31 cellular contexts compared by ENCODE assay signal in genomic region chr1:173210273-173210672, GRCh38. TPM values are rescaled to one million over a fixed set of nuclear protein-coding genes. Genes with fewer than 3 reads are reported as not detected.
DNase-seq lines count a peak whose midpoint lies in the region; ATAC-seq and TF ChIP-seq lines count a peak whose summit lies in the region.
"Had no signal": no experiment of that assay in that cellular context is flagged by ENCODE, and none has a peak within 500 bp of the region (broad histone marks: within the 10 kb centered on the region; RNA-seq: fewer than 3 reads in every experiment).

No MANE protein-coding gene starts in this region.

- H3K4me1 ChIP-seq in CD4-positive, CD25-positive, alpha-beta regulatory T cell (ENCODE audit: control insufficient read depth, insufficient read depth, low read length, poor library complexity, severe bottlenecking), result peaks cover 8% of the 10 kb centered on the region
- peaks cover 31% of the 10 kb centered on the region for H3K4me1 ChIP-seq in hepatocyte (ENCODE audit: insufficient read depth)

- peaks cover 16 to 30% (median 24%) of the 10 kb centered on the region in 4 donors for H3K4me1 Mint-ChIP-seq in CD4-positive, CD25-positive, alpha-beta regulatory T cell
- peaks cover 20% of the 10 kb centered on the region for H3K4me1 Mint-ChIP-seq in Calu3 (ENCODE audit: low read depth, unreplicated experiment)
- peaks cover 15% of the 10 kb centered on the region for H3K4me1 Mint-ChIP-seq in chondrocyte (ENCODE audit: low read depth)

- CTCF ChIA-PET in Calu3 (lab: Charles Lee), result no interaction called here

- BruUV-seq in Calu3 (replicated peaks; lab: Mats Ljungman, UMichigan), result no TSS peak

- peaks cover 5% of the 10 kb centered on the region for H3K27me3 Mint-ChIP-seq in CD4-positive, CD25-positive, alpha-beta regulatory T cell
- H3K27me3 Mint-ChIP-seq in Calu3 (ENCODE audit: unreplicated experiment) (no peaks in the 10 kb centered on the region), chondrocyte (ENCODE audit: low read depth) (peaks cover 2% of the 10 kb centered on the region)
- H3K27me3 Mint-ChIP-seq: B cell; naive thymus-derived CD8-positive, alpha-beta T cell; progenitor cell of endocrine pancreas had no signal

- TF ChIP-seq CTCF in Calu3 (IDR thresholded peaks at IDR 0.05; ENCODE audit: unreplicated experiment) (no peak), hepatocyte (IDR thresholded peaks at IDR 0.05; ENCODE audit: poor library complexity) (no peak), chondrocyte (IDR thresholded peaks at IDR 0.05) (no peak)

- peaks cover 0 to 1% (median 0%) of the 10 kb centered on the region in 7 donors for H3K9me3 Mint-ChIP-seq in CD4-positive, CD25-positive, alpha-beta regulatory T cell
- H3K9me3 Mint-ChIP-seq in Calu3 (ENCODE audit: low read depth, unreplicated experiment) (no peaks in the 10 kb centered on the region), chondrocyte (ENCODE audit: low read depth) (no peaks in the 10 kb centered on the region)
- H3K9me3 Mint-ChIP-seq: activated CD4-positive, alpha-beta T cell treated with anti-CD3 and anti-CD28 coated beads, Interleukin-2, amount 10 ng/mL, durations not matched to agents 24 days and 14 days; activated T-cell treated with anti-CD3 and anti-CD28 coated beads, Interleukin-2, amount 50 U/mL, for 24 hours; mesothelial cell of epicardium; naive thymus-derived CD8-positive, alpha-beta T cell; stimulated activated naive CD8-positive, alpha-beta T cell treated with anti-CD3 and anti-CD28 coated beads, Interleukin-15, amount 100 ng/mL, for 72 hours had no signal

- no peaks in the 10 kb centered on the region for H3K79me2 ChIP-seq in hepatocyte

- peak overlapping the region; percentile 3 to 87 (median 78) for H3K27ac Mint-ChIP-seq in CD4-positive, CD25-positive, alpha-beta regulatory T cell
- H3K27ac Mint-ChIP-seq in Calu3 (ENCODE audit: unreplicated experiment) (no peak overlapping the region), chondrocyte (ENCODE audit: unreplicated experiment) (no peak overlapping the region)
- H3K27ac Mint-ChIP-seq: activated CD4-positive, alpha-beta T cell treated with anti-CD3 and anti-CD28 coated beads, Interleukin-2, amount 10 ng/mL, durations not matched to agents 24 days and 14 days; activated T-cell treated with anti-CD3 and anti-CD28 coated beads, Interleukin-2, amount 50 U/mL, for 24 hours; B cell; mesothelial cell of epicardium; progenitor cell of endocrine pancreas had no signal

- no peak overlapping the region for H3K4me3 ChIP-seq in CD4-positive, CD25-positive, alpha-beta regulatory T cell (ENCODE audit: low read depth, low read length)
- H3K4me3 ChIP-seq in hepatocyte, result no peak overlapping the region
- H3K4me3 ChIP-seq: GM23248, MG63, PC-9, right lobe of liver had no signal

- no peaks in the 10 kb centered on the region for H3K9me3 ChIP-seq in CD4-positive, CD25-positive, alpha-beta regulatory T cell (ENCODE audit: control insufficient read depth in 2 of 2, low read length in 2 of 2)
- no peaks in the 10 kb centered on the region for H3K9me3 ChIP-seq in hepatocyte (ENCODE audit: low read depth)
- H3K9me3 ChIP-seq: MG63, right lobe of liver had no signal

- no peaks in the 10 kb centered on the region for H4K20me1 ChIP-seq in hepatocyte (ENCODE audit: insufficient read depth, poor library complexity, severe bottlenecking)

- H3K4me3 Mint-ChIP-seq in CD4-positive, CD25-positive, alpha-beta regulatory T cell, result no peak overlapping the region
- H3K4me3 Mint-ChIP-seq in Calu3 (ENCODE audit: low read depth, unreplicated experiment), result no peak overlapping the region
- H3K4me3 Mint-ChIP-seq in chondrocyte (ENCODE audit: unreplicated experiment), result no peak overlapping the region
- H3K4me3 Mint-ChIP-seq: activated CD4-positive, alpha-beta T cell treated with anti-CD3 and anti-CD28 coated beads, Interleukin-2, amount 10 ng/mL, durations not matched to agents 24 days and 14 days; activated T-cell treated with anti-CD3 and anti-CD28 coated beads, Interleukin-2, amount 50 U/mL, for 24 hours; B cell; mesothelial cell of epicardium; naive thymus-derived CD8-positive, alpha-beta T cell; stimulated activated naive CD8-positive, alpha-beta T cell treated with anti-CD3 and anti-CD28 coated beads, Interleukin-15, amount 100 ng/mL, for 72 hours had no signal

- peak overlapping the region; percentile 58 for H3K4me2 ChIP-seq in hepatocyte
- H3K4me2 ChIP-seq: PC-9 had no signal

- H3K27me3 ChIP-seq in CD4-positive, CD25-positive, alpha-beta regulatory T cell (ENCODE audit: control insufficient read depth, insufficient read depth, low read length), result no peaks in the 10 kb centered on the region
- H3K27me3 ChIP-seq in hepatocyte, result no peaks in the 10 kb centered on the region
- H3K27me3 ChIP-seq: MG63, right lobe of liver had no signal

- H2AFZ ChIP-seq in hepatocyte, result no peak overlapping the region
- H2AFZ ChIP-seq: GM23248, PC-9 had no signal

- no peaks in the 10 kb centered on the region for H3K9me2 ChIP-seq in hepatocyte (replicated peaks; ENCODE audit: insufficient read depth)

- 58% methylated on average over 2 of the region's 2 CpGs for WGBS in hepatocyte (ENCODE audit: low lambda C conversion rate, missing lambda C conversion rate)

- no peak for DNase-seq in CD4-positive, CD25-positive, alpha-beta regulatory T cell
- peak; percentile 26 for DNase-seq in Calu3
- peak; percentile 5 for DNase-seq in NCI-H524 treated with DMSO at 0.1 percent for 48 hours (lab: John Stamatoyannopoulos, UW)
- DNase-seq in hepatocyte (ENCODE audit: low spot score), result no peak
- DNase-seq in chondrocyte (ENCODE audit: low spot score), result no peak
- DNase-seq in SW480 (ENCODE audit: low spot score), result no peak
- DNase-seq in NCI-H446 (lab: John Stamatoyannopoulos, UW), result no peak
- DNase-seq: ACHN; activated CD4-positive, alpha-beta T cell treated with anti-CD3 and anti-CD28 coated beads, Interleukin-2, amount 10 ng/mL, durations not matched to agents 24 days and 14 days; activated gamma-delta T cell; activated T-cell treated with anti-CD3 and anti-CD28 coated beads, Interleukin-2, amount 50 U/mL, for 24 hours; central memory CD4-positive, alpha-beta T cell; dermis blood vessel endothelial cell; GM23248; KG1; left ventricle myocardium superior; MG63; naive thymus-derived CD8-positive, alpha-beta T cell; NCI-H1105; NCI-H187; NCI-H2171 treated with DMSO at 0.1 percent for 48 hours; NK-92 treated with Interleukin-12 subunit alpha and Interleukin-12 subunit beta, amount 100 ng/mL, for 24 hours; PC-9; right lobe of liver; stimulated activated CD8-positive, alpha-beta memory T cell treated with anti-CD3 and anti-CD28 coated beads, Interleukin-4, amount 100 ng/mL, for 48 hours; stimulated activated naive CD8-positive, alpha-beta T cell treated with anti-CD3 and anti-CD28 coated beads, Interleukin-15, amount 100 ng/mL, for 72 hours had no signal

- no peaks in the 10 kb centered on the region for H3K36me3 ChIP-seq in CD4-positive, CD25-positive, alpha-beta regulatory T cell (ENCODE audit: control insufficient read depth, insufficient read depth, low read length)
- H3K36me3 ChIP-seq in hepatocyte (replicated peaks; ENCODE audit: insufficient read depth, low read depth), result no peaks in the 10 kb centered on the region
- H3K36me3 ChIP-seq: MG63, right lobe of liver had no signal

- H3K36me3 Mint-ChIP-seq in CD4-positive, CD25-positive, alpha-beta regulatory T cell, result no peaks in the 10 kb centered on the region
- no peaks in the 10 kb centered on the region for H3K36me3 Mint-ChIP-seq in Calu3 (ENCODE audit: insufficient read depth, unreplicated experiment)
- H3K36me3 Mint-ChIP-seq in chondrocyte (ENCODE audit: low read depth), result no peaks in the 10 kb centered on the region
- H3K36me3 Mint-ChIP-seq: mesothelial cell of epicardium; naive thymus-derived CD8-positive, alpha-beta T cell had no signal

- H3K27ac ChIP-seq in CD4-positive, CD25-positive, alpha-beta regulatory T cell (ENCODE audit: insufficient read depth, low read length, poor library complexity, severe bottlenecking), result no peak overlapping the region
- H3K27ac ChIP-seq in hepatocyte, result peak overlapping the region; percentile 81
- H3K27ac ChIP-seq: GM23248, PC-9, right lobe of liver, VCaP had no signal

- no peak for ATAC-seq in CD4-positive, CD25-positive, alpha-beta regulatory T cell (ENCODE audit: low read depth in 2 of 2)
- ATAC-seq: esophagus mucosa; left ventricle myocardium superior; naive thymus-derived CD8-positive, alpha-beta T cell; stimulated activated naive CD8-positive, alpha-beta T cell treated with anti-CD3 and anti-CD28 coated beads, Interleukin-15, amount 100 ng/mL, for 72 hours had no signal

- intact Hi-C loops in Calu3 (cut with micrococcal nuclease; ENCODE audit: unreplicated experiment), result no loop called here

RNA-seq across cellular contexts. Expression of gene TNFSF4, which starts 3.1 kb away (rescaled TPM):
- total RNA-seq in CD4-positive, CD25-positive, alpha-beta regulatory T cell, result 2.9 TPM
- polyA plus RNA-seq in CD4-positive, CD25-positive, alpha-beta regulatory T cell, result under 1 TPM; 0.18 to 0.46 (median 0.41) TPM
- total RNA-seq in Calu3 (2022) (0.15 and 0.31 TPM in 2 replicates), hepatocyte (2.6 and 3.9 TPM in 2 replicates), chondrocyte (0.54 to 1.1 TPM (median 0.77 TPM) in 3 replicates)
- 0.80 and 1.9 TPM in 2 replicates for polyA plus RNA-seq in hepatocyte

Comparison
In these comparisons a context has a peak if more than half of its experiments do, and no peak if none do; other contexts are left out.
1. DNase-seq: peak in Calu3 (single experiment) and NCI-H524 treated with DMSO at 0.1 percent for 48 hours (single experiment); none in CD4-positive, CD25-positive, alpha-beta regulatory T cell (0 of 3), hepatocyte (single experiment), chondrocyte (single experiment), SW480 (single experiment) and NCI-H446 (0 of 2).
2. H3K27ac Mint-ChIP-seq: peak in CD4-positive, CD25-positive, alpha-beta regulatory T cell (3 of 3); none in Calu3 (single experiment) and chondrocyte (single experiment).